8 cellular contexts compared by ENCODE assay signal in genomic region chr6:149942461-149942829, GRCh38. TPM values are rescaled to one million over a fixed set of nuclear protein-coding genes. Genes with fewer than 3 reads are reported as not detected.
DNase-seq lines count a peak whose midpoint lies in the region; ATAC-seq and TF ChIP-seq lines count a peak whose summit lies in the region.

No MANE protein-coding gene starts in this region.

- H3K79me2 ChIP-seq in PC-3 (ENCODE audit: low read length): no peaks in the 10 kb centered on the region

- peak overlapping the region; percentile 18 for H3K27ac ChIP-seq in CD4-positive, alpha-beta memory T cell (ENCODE audit: low read depth, low read length)
- H3K27ac ChIP-seq in PC-3 (ENCODE audit: low read length): no peak overlapping the region

- H3K4me3 Mint-ChIP-seq in CD4-positive, alpha-beta memory T cell: peak overlapping the region; percentile 93 to 96 (median 95)
- peak overlapping the region; percentile 89 to 91 for H3K4me3 Mint-ChIP-seq in effector memory CD8-positive, alpha-beta T cell

- peaks cover 0 to 5% of the 10 kb centered on the region in 2 donors for H3K36me3 Mint-ChIP-seq in CD4-positive, alpha-beta memory T cell
- peaks cover 32% of the 10 kb centered on the region for H3K36me3 Mint-ChIP-seq in effector memory CD8-positive, alpha-beta T cell (ENCODE audit: insufficient read depth)

- peaks cover 13 to 44% (median 29%) of the 10 kb centered on the region in 4 donors for H3K4me1 Mint-ChIP-seq in CD4-positive, alpha-beta memory T cell
- H3K4me1 Mint-ChIP-seq in effector memory CD8-positive, alpha-beta T cell (ENCODE audit: low read depth in 2 of 2): peaks cover 24 to 31% of the 10 kb centered on the region in 2 donors

- H3K9me2 ChIP-seq in PC-3 (replicated peaks; ENCODE audit: low read length): no peaks in the 10 kb centered on the region

- no peaks in the 10 kb centered on the region for H3K9me3 ChIP-seq in CD4-positive, alpha-beta memory T cell (ENCODE audit: control insufficient read depth in 1 of 2, low read length in 2 of 2)
- H3K9me3 ChIP-seq in PC-3 (ENCODE audit: low read length): no peaks in the 10 kb centered on the region
- H3K9me3 ChIP-seq in neuron (ENCODE audit: low read length): peaks cover 3% of the 10 kb centered on the region

- H3K9ac ChIP-seq in PC-3 (ENCODE audit: low read length): peak overlapping the region; percentile 68

- peaks cover 31 to 32% of the 10 kb centered on the region in 2 donors for H3K27me3 Mint-ChIP-seq in CD4-positive, alpha-beta memory T cell
- peaks cover 29 to 34% of the 10 kb centered on the region in 2 donors for H3K27me3 Mint-ChIP-seq in effector memory CD8-positive, alpha-beta T cell

- peaks cover 28% of the 10 kb centered on the region for H3K27me3 ChIP-seq in CD4-positive, alpha-beta memory T cell (ENCODE audit: insufficient read depth, low read length)
- no peaks in the 10 kb centered on the region for H3K27me3 ChIP-seq in PC-3 (ENCODE audit: low read length)
- H3K27me3 ChIP-seq in neuron (ENCODE audit: insufficient read depth, low read length): peaks cover 54% of the 10 kb centered on the region

- peak overlapping the region; percentile 32 to 93 (median 85) for H3K27ac Mint-ChIP-seq in CD4-positive, alpha-beta memory T cell
- H3K27ac Mint-ChIP-seq in effector memory CD8-positive, alpha-beta T cell: peak overlapping the region; percentile 90 to 95

- no peak for ATAC-seq in PC-3
- no peak for ATAC-seq in effector memory CD8-positive, alpha-beta T cell (replicated peaks)

- no peaks in the 10 kb centered on the region for H3K36me3 ChIP-seq in CD4-positive, alpha-beta memory T cell (ENCODE audit: insufficient read depth, low read length)
- no peaks in the 10 kb centered on the region for H3K36me3 ChIP-seq in PC-3 (ENCODE audit: low read depth, low read length)
- no peaks in the 10 kb centered on the region for H3K36me3 ChIP-seq in neuron (ENCODE audit: insufficient read depth, low read length)

- POLR2A ChIA-PET in CD4-positive, alpha-beta memory T cell (lab: Charles Lee; ENCODE audit: partially characterized antibody): no interaction called here
- POLR2A ChIA-PET in PC-3 (lab: Charles Lee; ENCODE audit: unreplicated experiment): no interaction called here

- H3F3A ChIP-seq in PC-3 (ENCODE audit: low read length, unreplicated experiment): no peaks in the 10 kb centered on the region

- no TSS peak for BruUV-seq in PC-3 (replicated peaks; lab: Mats Ljungman, UMichigan)

- no peak for TF ChIP-seq CTCF in PC-3 (conservative IDR thresholded peaks at IDR 0.05; ENCODE audit: low read depth, low read length)

- peak overlapping the region; percentile 83 for H2AFZ ChIP-seq in PC-3 (ENCODE audit: low read length)
- H2AFZ ChIP-seq in neuron (ENCODE audit: low read depth, low read length): peak overlapping the region; percentile 94

- DNase-seq in CD4-positive, alpha-beta memory T cell: no peak
- no peak for DNase-seq in PC-3
- no peak for DNase-seq in effector memory CD8-positive, alpha-beta T cell
- DNase-seq in effector CD4-positive, alpha-beta T cell: no peak
- DNase-seq in stimulated activated CD4-positive, alpha-beta T cell treated with anti-CD3 and anti-CD28 coated beads, Interleukin-12 subunit alpha, Interleukin-12 subunit beta, amount 100 ng/mL, for 4 hours: no peak
- DNase-seq in stimulated activated naive CD4-positive, alpha-beta T cell treated with Interleukin-2 at 50 U/mL for 16 hours (lab: John Stamatoyannopoulos, UW): no peak
- no peak for DNase-seq in KG1 (lab: John Stamatoyannopoulos, UW)

- H3K4me3 ChIP-seq in CD4-positive, alpha-beta memory T cell (ENCODE audit: low read length in 2 of 2): peak overlapping the region; percentile 57 to 76
- H3K4me3 ChIP-seq in PC-3 (ENCODE audit: low read length): peak overlapping the region; percentile 83
- peak overlapping the region; percentile 62 for H3K4me3 ChIP-seq in neuron (ENCODE audit: low read length)

- H3K4me1 ChIP-seq in CD4-positive, alpha-beta memory T cell (ENCODE audit: insufficient read depth, low read length): peaks cover 25% of the 10 kb centered on the region
- peaks cover 7% of the 10 kb centered on the region; the same call in 1 of the 2 replicates for H3K4me1 ChIP-seq in PC-3 (ENCODE audit: insufficient read depth, low read length)
- peaks cover 13% of the 10 kb centered on the region for H3K4me1 ChIP-seq in neuron (ENCODE audit: insufficient read depth, low read length)

- no peaks in the 10 kb centered on the region for H4K20me1 ChIP-seq in PC-3 (ENCODE audit: low read length)

- peak overlapping the region; percentile 85 for H3K4me2 ChIP-seq in PC-3 (ENCODE audit: low read length)

- intact Hi-C loops in CD4-positive, alpha-beta memory T cell (cut with micrococcal nuclease): no loop called here
- intact Hi-C loops in PC-3 (cut with micrococcal nuclease): no loop called here

- CTCF ChIA-PET in CD4-positive, alpha-beta memory T cell (lab: Charles Lee; ENCODE audit: partially characterized antibody): no interaction called here
- CTCF ChIA-PET in PC-3 (lab: Charles Lee): no interaction called here

- H3K9me3 Mint-ChIP-seq in CD4-positive, alpha-beta memory T cell: no peaks in the 10 kb centered on the region
- H3K9me3 Mint-ChIP-seq in effector memory CD8-positive, alpha-beta T cell: no peaks in the 10 kb centered on the region

RNA-seq across cellular contexts. Expression of gene ULBP2, which starts 0.6 kb away (rescaled TPM):
- not detected for total RNA-seq in CD4-positive, alpha-beta memory T cell
- polyA plus RNA-seq in CD4-positive, alpha-beta memory T cell: 1 to 10 TPM in 1 of 2 donors, under 1 TPM in 1; 0.28 to 1.1 TPM
- total RNA-seq in PC-3 (2014; rRNA removed): 5.8 and 8.1 TPM in 2 replicates

RNA-seq across cellular contexts. Expression of gene RAET1G, which starts 19.5 kb away (rescaled TPM):
- total RNA-seq in CD4-positive, alpha-beta memory T cell: not detected
- not detected for polyA plus RNA-seq in CD4-positive, alpha-beta memory T cell
- 1.5 and 2.0 TPM in 2 replicates for total RNA-seq in PC-3 (2014; rRNA removed)

RNA-seq across cellular contexts. Expression of gene ULBP1, which starts 21.3 kb away (rescaled TPM):
- total RNA-seq in CD4-positive, alpha-beta memory T cell: not detected
- not detected for polyA plus RNA-seq in CD4-positive, alpha-beta memory T cell
- 0.86 and 0.87 TPM in 2 replicates for total RNA-seq in PC-3 (2014; rRNA removed)

RNA-seq across cellular contexts. Expression of gene RAET1E, which starts 44.5 kb away (rescaled TPM):
- not detected for total RNA-seq in CD4-positive, alpha-beta memory T cell
- polyA plus RNA-seq in CD4-positive, alpha-beta memory T cell: not detected
- 0.40 and 1.7 TPM in 2 replicates for total RNA-seq in PC-3 (2014; rRNA removed)
